8 cellular contexts compared by ENCODE assay signal in the genomic region with DNA sequence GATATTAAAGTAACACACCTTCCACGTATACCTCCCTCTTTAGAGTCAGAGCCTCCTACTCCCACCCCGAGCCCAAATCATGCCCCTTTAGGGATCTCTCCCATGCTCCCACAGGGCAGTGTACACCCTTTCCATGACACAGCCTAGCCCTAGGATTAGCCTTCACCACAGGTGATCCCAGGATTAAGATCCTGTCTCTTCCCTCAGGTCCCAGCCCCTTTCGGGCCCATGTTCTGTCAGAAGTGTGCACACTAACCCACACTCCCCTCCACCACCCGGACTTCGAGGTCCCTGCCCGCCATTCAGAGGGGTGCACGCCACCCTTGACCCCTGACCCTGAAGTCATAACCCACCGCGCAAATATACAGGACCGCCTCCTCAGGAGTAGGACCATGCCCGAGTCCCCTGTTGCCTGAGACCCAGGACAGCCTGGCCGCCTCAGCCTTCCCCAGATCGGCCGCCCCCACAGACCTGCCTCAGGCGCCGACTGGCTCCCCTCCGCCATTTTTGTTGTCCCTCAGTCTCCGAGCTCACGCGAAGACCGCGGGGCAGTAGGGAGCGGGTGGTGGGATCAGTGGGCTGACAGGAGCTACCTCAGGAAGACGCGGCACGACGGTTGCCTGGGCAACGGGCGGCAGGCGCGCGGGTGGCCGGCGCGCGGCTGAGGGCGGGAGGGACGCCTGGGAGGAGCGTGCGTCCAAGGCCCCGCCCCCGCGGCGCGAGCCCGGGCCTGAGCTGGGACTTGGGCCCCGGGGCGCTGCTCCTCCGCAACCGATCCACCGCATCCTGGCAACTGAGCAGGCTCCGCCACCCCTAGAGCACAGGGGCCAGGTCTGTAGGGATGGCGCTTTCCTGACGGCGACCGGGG. TPM values are rescaled to one million over a fixed set of nuclear protein-coding genes. Genes with fewer than 3 reads are reported as not detected.
DNase-seq lines count a peak whose midpoint lies in the region; ATAC-seq, FAIRE-seq and TF ChIP-seq lines count a peak whose summit lies in the region.
"Had no signal": no experiment of that assay in that cellular context is flagged by ENCODE, and none has a peak within 500 bp of the region (broad histone marks: within the 10 kb centered on the region; RNA-seq: fewer than 3 reads in every experiment).

Gene AGBL4 (minus strand): TSS at position 663 of the 868 bp plus-strand sequence.

- no peaks in the 10 kb centered on the region for H4K20me1 ChIP-seq in GM23338 (replicated peaks; ENCODE audit: insufficient read depth)

- peaks cover 4% of the 10 kb centered on the region; the same call in 2 of the 3 replicates for H3K4me1 Mint-ChIP-seq in GM23338
- H3K4me1 Mint-ChIP-seq in stimulated activated effector memory CD8-positive, alpha-beta T cell treated with anti-CD3 and anti-CD28 coated beads, Interleukin-12 subunit alpha, Interleukin-12 subunit beta, amount 100 ng/mL, for 72 hours = peaks cover 7% of the 10 kb centered on the region

- FAIRE-seq in bronchial epithelial cell (lab: Jason Lieb, UNC) (no peak), kidney (lab: Jason Lieb, UNC) (no peak)

- no peaks in the 10 kb centered on the region for H3K9me2 ChIP-seq in GM23338 (ENCODE audit: insufficient read depth)

- H3K36me3 Mint-ChIP-seq in GM23338 (ENCODE audit: low read depth) = no peaks in the 10 kb centered on the region
- no peaks in the 10 kb centered on the region for H3K36me3 Mint-ChIP-seq in stimulated activated effector memory CD8-positive, alpha-beta T cell treated with anti-CD3 and anti-CD28 coated beads, Interleukin-12 subunit alpha, Interleukin-12 subunit beta, amount 100 ng/mL, for 72 hours

- no peaks in the 10 kb centered on the region for H3K9me3 ChIP-seq in kidney (ENCODE audit: control insufficient read depth in 1 of 2, low read length in 2 of 2)

- DNase-seq in GM23338 (ENCODE audit: low spot score) (peak; percentile 89), NCI-H2227 treated with DMSO at 0.1 percent for 48 hours (lab: John Stamatoyannopoulos, UW) (peak; percentile 80), bronchial epithelial cell (ENCODE audit: low read depth) (peak; percentile 11), kidney (peak; percentile 78), KG1 (lab: John Stamatoyannopoulos, UW) (no peak), ureter (ENCODE audit: low spot score) (no peak)
- DNase-seq in stimulated activated effector memory CD8-positive, alpha-beta T cell treated with anti-CD3 and anti-CD28 coated beads, Interleukin-12 subunit alpha, Interleukin-12 subunit beta, amount 100 ng/mL, for 72 hours (ENCODE audit: low spot score in 2 of 2) = peak in 1 of 2 donors; percentile 49

- H3K4me3 ChIP-seq in GM23338 (peak within 1 kb of the TSS; percentile 74), bronchial epithelial cell (ENCODE audit: low read depth, low read length) (peak within 1 kb of the TSS; percentile 41), kidney (ENCODE audit: low read length in 2 of 2) (peak within 1 kb of the TSS; percentile 55 to 70)
- H3K4me3 ChIP-seq: SK-N-MC had no signal

- H3K36me3 ChIP-seq in GM23338 (ENCODE audit: insufficient read depth) (no peaks in the 10 kb centered on the region), bronchial epithelial cell (ENCODE audit: control insufficient read depth, insufficient read depth, low read length) (no peaks in the 10 kb centered on the region), kidney (ENCODE audit: control insufficient read depth in 1 of 2, insufficient read depth in 2 of 2, low read length in 2 of 2) (no peaks in the 10 kb centered on the region)

- no peaks in the 10 kb centered on the region for H3F3A ChIP-seq in GM23338 (replicated peaks; ENCODE audit: low read depth)

- H3K9ac ChIP-seq in kidney (ENCODE audit: low read length in 2 of 2) = peak within 1 kb of the TSS; percentile 13 to 53

- no peaks in the 10 kb centered on the region for H3K79me2 ChIP-seq in GM23338 (replicated peaks; ENCODE audit: insufficient read depth)

- H3K4me2 ChIP-seq in GM23338 = peak within 1 kb of the TSS; percentile 93

- H3K4me3 Mint-ChIP-seq in GM23338 = no peak within 1 kb of the TSS; the same call in 1 of the 3 replicates
- H3K4me3 Mint-ChIP-seq in stimulated activated effector memory CD8-positive, alpha-beta T cell treated with anti-CD3 and anti-CD28 coated beads, Interleukin-12 subunit alpha, Interleukin-12 subunit beta, amount 100 ng/mL, for 72 hours = peak within 1 kb of the TSS; percentile 5

- intact Hi-C loops in kidney (cut with DNase I) = no loop called here

- H3K27me3 Mint-ChIP-seq in GM23338 (ENCODE audit: insufficient read depth, low read depth, poor library complexity) = peaks cover 4% of the 10 kb centered on the region

- H3K27ac Mint-ChIP-seq in GM23338 = no peak within 1 kb of the TSS
- H3K27ac Mint-ChIP-seq in stimulated activated effector memory CD8-positive, alpha-beta T cell treated with anti-CD3 and anti-CD28 coated beads, Interleukin-12 subunit alpha, Interleukin-12 subunit beta, amount 100 ng/mL, for 72 hours = no peak within 1 kb of the TSS

- ATAC-seq in GM23338 = peak; percentile 98
- ATAC-seq in stimulated activated effector memory CD8-positive, alpha-beta T cell treated with anti-CD3 and anti-CD28 coated beads, Interleukin-12 subunit alpha, Interleukin-12 subunit beta, amount 100 ng/mL, for 72 hours = peak; percentile 65

- H2AFZ ChIP-seq in GM23338 = peak within 1 kb of the TSS; percentile 99

- H3K27me3 ChIP-seq in GM23338 (ENCODE audit: insufficient read depth) (peaks cover 25% of the 10 kb centered on the region), bronchial epithelial cell (ENCODE audit: control insufficient read depth, insufficient read depth, low read length) (peaks cover 2% of the 10 kb centered on the region)

- peaks cover 4% of the 10 kb centered on the region; the same call in 1 of the 2 replicates for H3K4me1 ChIP-seq in GM23338 (ENCODE audit: insufficient read depth)
- H3K4me1 ChIP-seq in kidney (ENCODE audit: control insufficient read depth in 1 of 2, insufficient read depth in 1 of 2, low read depth in 1 of 2, low read length in 2 of 2) = no peaks in the 10 kb centered on the region

- no peak within 1 kb of the TSS for H3K27ac ChIP-seq in GM23338 (ENCODE audit: low read depth)
- H3K27ac ChIP-seq in kidney (ENCODE audit: low read depth in 2 of 2, low read length in 2 of 2) = no peak within 1 kb of the TSS
- H3K27ac ChIP-seq: SK-N-MC had no signal

- H3K9me3 Mint-ChIP-seq in GM23338 = peaks cover 5% of the 10 kb centered on the region
- no peaks in the 10 kb centered on the region for H3K9me3 Mint-ChIP-seq in stimulated activated effector memory CD8-positive, alpha-beta T cell treated with anti-CD3 and anti-CD28 coated beads, Interleukin-12 subunit alpha, Interleukin-12 subunit beta, amount 100 ng/mL, for 72 hours

- no peak for TF ChIP-seq CTCF in GM23338 (conservative IDR thresholded peaks at IDR 0.05; ENCODE audit: low read depth in 2 of 2)
- no peak for TF ChIP-seq CTCF in bronchial epithelial cell (IDR thresholded peaks at IDR 0.05; ENCODE audit: insufficient read depth, low read length, severe bottlenecking)
- no peak for TF ChIP-seq CTCF in kidney (IDR thresholded peaks at IDR 0.05; ENCODE audit: borderline replicate concordance, extremely low read depth, insufficient read depth)

TF ChIP-seq in GM23338, 12 proteins besides CTCF, POLR2A, EP300 and RAD21:
- no peak for TF ChIP-seq ZNF114 (CRISPR knock-in tag; IDR thresholded peaks at IDR 0.05)
- no peak for TF ChIP-seq CREB1 (CRISPR knock-in tag; IDR thresholded peaks at IDR 0.05; ENCODE audit: low read depth)

RNA-seq across cellular contexts. Expression of gene AGBL4, which starts in this region (rescaled TPM):
- 0.85 and 1.5 TPM in 2 replicates for total RNA-seq in GM23338 (2014; rRNA removed; shearing (Covaris generic))
- 0.61 and 0.91 TPM in 2 replicates for polyA plus RNA-seq in GM23338 (2016; fragmentation: Nextera tagmentation; extraction: Ambion mirVana)
- total RNA-seq in bronchial epithelial cell = not detected in 2 replicates
- 2.7 TPM for total RNA-seq in kidney
- polyA plus RNA-seq in kidney (ENCODE audit: insufficient read depth, low read depth, low replicate concordance) = 1.5 TPM
- total RNA-seq in ureter = 0.21 TPM

Comparison
In these comparisons a context has a peak if more than half of its experiments do, and no peak if none do; other contexts are left out.
1. Peak in DNase-seq and H3K4me3 ChIP-seq in bronchial epithelial cell; RNA of the gene not detected or under 1 TPM.
2. DNase-seq: peak in GM23338 (single experiment), NCI-H2227 treated with DMSO at 0.1 percent for 48 hours (single experiment) and kidney (single experiment); none in KG1 (single experiment) and ureter (single experiment).
3. Peak in every context shown above with its lines, with median percentiles within 50 percentile points of each other: H3K4me3 ChIP-seq.